Comparison of ENCODE assay signal across 8 cellular contexts in the genomic region with DNA sequence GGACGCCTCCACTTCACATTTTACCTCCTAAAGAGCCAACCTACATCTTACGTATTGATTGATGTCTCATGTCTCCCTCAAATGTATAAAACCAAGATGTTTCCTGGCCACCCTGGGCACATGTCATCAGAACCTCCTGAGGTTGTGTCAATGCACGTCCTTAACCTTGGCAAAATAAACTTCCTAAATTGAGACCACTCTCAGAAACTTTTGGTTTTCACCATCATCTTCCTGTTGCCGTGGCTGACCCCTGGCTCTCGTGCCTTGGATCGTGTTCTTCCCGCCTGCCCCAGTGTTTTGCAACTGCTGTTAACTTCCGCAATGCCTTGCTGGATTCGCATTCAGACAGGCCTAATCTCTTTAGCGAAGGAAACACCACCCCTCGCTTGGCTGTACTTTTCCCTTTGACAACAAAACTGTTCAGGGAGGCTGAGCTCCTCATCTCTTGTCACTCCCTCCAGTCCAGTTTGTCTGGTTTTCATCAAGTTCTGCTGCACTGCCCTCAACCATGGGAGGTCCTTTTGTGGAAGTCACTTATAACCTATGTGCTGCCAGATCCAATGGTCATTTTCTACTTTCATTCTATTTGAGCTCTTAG. TPM values are rescaled to one million over a fixed set of nuclear protein-coding genes. Genes with fewer than 3 reads are reported as not detected.
DNase-seq lines count a peak whose midpoint lies in the region; TF ChIP-seq lines count a peak whose summit lies in the region.

No MANE protein-coding gene starts in this region.

- H3K9me3 ChIP-seq in HUES6 (ENCODE audit: control insufficient read depth, insufficient read depth, low read depth, low read length) (no peaks in the 10 kb centered on the region), hepatocyte (ENCODE audit: low read depth) (no peaks in the 10 kb centered on the region)

- H3K27ac ChIP-seq in HUES6 (ENCODE audit: low read depth, low read length) (no peak overlapping the region), hepatocyte (peak overlapping the region; percentile 100), skin epidermis (peak overlapping the region in 16 of 21 experiments; percentile 15 to 97 (median 92))

- peaks cover 29% of the 10 kb centered on the region for H3K79me2 ChIP-seq in hepatocyte

- H3K27ac Mint-ChIP-seq in activated CD4-positive, alpha-beta memory T cell treated with anti-CD3 and anti-CD28 coated beads for 36 hours: peak overlapping the region; percentile 58

- H3K4me3 ChIP-seq in HUES6 (ENCODE audit: low read depth, low read length) (peak overlapping the region; percentile 84), hepatocyte (no peak overlapping the region), skin epidermis (no peak overlapping the region)

- intact Hi-C loops in activated CD4-positive, alpha-beta memory T cell treated with anti-CD3 and anti-CD28 coated beads for 36 hours (cut with micrococcal nuclease): loop anchor here (5.0 kb wide), 2 partner anchors 320 to 410 kb away; a partner anchor contains a TSS

- H3K9me2 ChIP-seq in hepatocyte (replicated peaks; ENCODE audit: insufficient read depth): no peaks in the 10 kb centered on the region

- H3K36me3 Mint-ChIP-seq in activated CD4-positive, alpha-beta memory T cell treated with anti-CD3 and anti-CD28 coated beads for 36 hours: peaks cover 2% of the 10 kb centered on the region

- H3K27me3 Mint-ChIP-seq in activated CD4-positive, alpha-beta memory T cell treated with anti-CD3 and anti-CD28 coated beads for 36 hours: peaks cover 2% of the 10 kb centered on the region

- CTCF ChIA-PET in activated CD4-positive, alpha-beta memory T cell treated with anti-CD3 and anti-CD28 coated beads for 36 hours (lab: Charles Lee): no interaction called here

- 75% methylated on average over 11 of the region's 11 CpGs for WGBS in hepatocyte (ENCODE audit: low lambda C conversion rate, missing lambda C conversion rate)

- H3K36me3 ChIP-seq in HUES6 (ENCODE audit: control insufficient read depth, insufficient read depth, low read length) (no peaks in the 10 kb centered on the region), hepatocyte (replicated peaks; ENCODE audit: insufficient read depth, low read depth) (no peaks in the 10 kb centered on the region)

- no peak overlapping the region for H3K9ac ChIP-seq in HUES6 (ENCODE audit: low read length)

- H3K4me2 ChIP-seq in hepatocyte: peak overlapping the region; percentile 93

- H4K20me1 ChIP-seq in hepatocyte (ENCODE audit: insufficient read depth, poor library complexity, severe bottlenecking): peaks cover 23% of the 10 kb centered on the region

- peak overlapping the region; percentile 95 for H2AFZ ChIP-seq in hepatocyte

- no peak for TF ChIP-seq CTCF in hepatocyte (IDR thresholded peaks at IDR 0.05; ENCODE audit: poor library complexity)

- DNase-seq in activated CD4-positive, alpha-beta memory T cell treated with anti-CD3 and anti-CD28 coated beads for 36 hours: no peak
- DNase-seq in hepatocyte (ENCODE audit: low spot score) (peak; percentile 28), cerebellar cortex (ENCODE audit: low spot score) (no peak), T1000 (lab: John Stamatoyannopoulos, UW) (no peak)
- DNase-seq in activated effector memory CD4-positive, alpha-beta T cell treated with anti-CD3 and anti-CD28 coated beads, Interleukin-2, amount 50 U/mL, for 16 hours: no peak
- DNase-seq in stimulated activated naive CD4-positive, alpha-beta T cell (lab: John Stamatoyannopoulos, UW): no peak

- peaks cover 27% of the 10 kb centered on the region for H3K4me1 Mint-ChIP-seq in activated CD4-positive, alpha-beta memory T cell treated with anti-CD3 and anti-CD28 coated beads for 36 hours (ENCODE audit: low read depth)

- POLR2A ChIA-PET in activated CD4-positive, alpha-beta memory T cell treated with anti-CD3 and anti-CD28 coated beads for 36 hours (lab: Charles Lee): no interaction called here

- no peaks in the 10 kb centered on the region for H3K9me3 Mint-ChIP-seq in activated CD4-positive, alpha-beta memory T cell treated with anti-CD3 and anti-CD28 coated beads for 36 hours

- H3K27me3 ChIP-seq in HUES6 (ENCODE audit: control insufficient read depth, insufficient read depth, low read length) (0 out of 2 replicates have a peak, but pooled peaks cover 5% of the 10 kb centered on the region), hepatocyte (no peaks in the 10 kb centered on the region)

- peak overlapping the region; percentile 62 for H3K4me3 Mint-ChIP-seq in activated CD4-positive, alpha-beta memory T cell treated with anti-CD3 and anti-CD28 coated beads for 36 hours

- peaks cover 20% of the 10 kb centered on the region for H3K4me1 ChIP-seq in HUES6 (ENCODE audit: control insufficient read depth, insufficient read depth, low read length)
- peaks cover 27% of the 10 kb centered on the region for H3K4me1 ChIP-seq in hepatocyte (ENCODE audit: insufficient read depth)

RNA-seq across cellular contexts. Expression of a gene that starts 1.2 kb away (rescaled TPM):
- total RNA-seq in activated CD4-positive, alpha-beta memory T cell treated with anti-CD3 and anti-CD28 coated beads for 36 hours: 10 to 100 TPM; 39.0 to 39.7 TPM
- 69.1 and 74.8 TPM in 2 replicates for total RNA-seq in hepatocyte
- 193 and 196 TPM in 2 replicates for polyA plus RNA-seq in hepatocyte
